In genomic region chr2:195486987-195487644, GRCh38 we compare ENCODE assay signal across 8 cellular contexts.
DNase-seq lines count a peak whose midpoint lies in the region; ATAC-seq and TF ChIP-seq lines count a peak whose summit lies in the region.

No MANE protein-coding gene starts in this region.

- no peak overlapping the region for H3K27ac Mint-ChIP-seq in osteocyte (ENCODE audit: unreplicated experiment)

- no peaks in the 10 kb centered on the region for H3K36me3 Mint-ChIP-seq in osteocyte (ENCODE audit: unreplicated experiment)

- TF ChIP-seq CTCF in GM10266 (IDR thresholded peaks at IDR 0.05; ENCODE audit: control insufficient read depth, insufficient read depth, low read depth, missing control alignments) = no peak
- no peak for TF ChIP-seq CTCF in osteocyte (IDR thresholded peaks at IDR 0.05)

- peaks cover 2% of the 10 kb centered on the region for H3K27me3 Mint-ChIP-seq in osteocyte (ENCODE audit: unreplicated experiment)

- no peak overlapping the region for H3K4me3 Mint-ChIP-seq in osteocyte (ENCODE audit: unreplicated experiment)

- DNase-seq in AG08395 (ENCODE audit: low spot score) (peak; percentile 56), SIG-M5 treated with dmso at 0.1 percent for 504 hours (lab: John Stamatoyannopoulos, UW; ENCODE audit: unreplicated experiment) (peak; percentile 97), inferior parietal cortex (ENCODE audit: extremely low spot score) (peak; percentile 34), GM10266 (ENCODE audit: extremely low spot score) (no peak), KG1 (lab: John Stamatoyannopoulos, UW) (no peak), osteocyte (ENCODE audit: extremely low spot score, unreplicated experiment) (no peak)

- ATAC-seq in GM19023 (IDR thresholded peaks at IDR 0.05; ENCODE audit: unreplicated experiment) (peak; percentile 70), HG03175 (IDR thresholded peaks at IDR 0.05; ENCODE audit: unreplicated experiment) (peak; percentile 90)

- H3K9me3 Mint-ChIP-seq in osteocyte (ENCODE audit: unreplicated experiment) = no peaks in the 10 kb centered on the region

- H3K4me1 Mint-ChIP-seq in osteocyte (ENCODE audit: unreplicated experiment) = peaks cover 16% of the 10 kb centered on the region

Comparison
In these comparisons a context has a peak if more than half of its experiments do, and no peak if none do; other contexts are left out.
1. DNase-seq: peak in AG08395 (single experiment), SIG-M5 treated with dmso at 0.1 percent for 504 hours (single experiment) and inferior parietal cortex (single experiment); none in GM10266 (single experiment), KG1 (single experiment) and osteocyte (single experiment).